In genomic region chr7:123237-123636, GRCh38 we compare ENCODE assay signal across 21 cellular contexts.
A peak's percentile ranks its signal among the peaks of the same experiment; 100 is the strongest.
DNase-seq lines count a peak whose midpoint lies in the region; ATAC-seq, FAIRE-seq and TF ChIP-seq lines count a peak whose summit lies in the region.
"Had no signal": no experiment of that assay in that cellular context is flagged by ENCODE, and none has a peak within 500 bp of the region (broad histone marks: within the 10 kb centered on the region; RNA-seq: fewer than 3 reads in every experiment).

No MANE protein-coding gene starts in this region.

- POLR2A ChIA-PET in WTC11 (lab: Charles Lee) = no interaction called here

- FAIRE-seq in urothelium cell line (lab: Jason Lieb, UNC) = peak; percentile 58
- FAIRE-seq: GM18507, HepG2 had no signal

- DNase-seq in H7 (peak; percentile 71), WTC11 (ENCODE audit: low spot score) (no peak), urothelium cell line (ENCODE audit: low spot score) (no peak), COLO668 (lab: John Stamatoyannopoulos, UW; ENCODE audit: unreplicated experiment) (no peak)
- DNase-seq in activated naive CD4-positive, alpha-beta T cell treated with anti-CD3 and anti-CD28 coated beads, Interleukin-2, amount 10 ng/mL, durations not matched to agents 7 days and 5 days = no peak
- DNase-seq: DMS153, Karpas-422, NCI-H1092, NCI-H1417 treated with DMSO at 0.1 percent for 48 hours, NCI-H1694 treated with DMSO at 0.1 percent for 48 hours, NCI-H2081 treated with DMSO at 0.1 percent for 48 hours, NCI-H2171, NCI-H226, NCI-H510A, SK-N-SH, SW 1271 had no signal

- peaks cover 59% of the 10 kb centered on the region for H3K4me1 Mint-ChIP-seq in WTC11
- no peaks in the 10 kb centered on the region for H3K4me1 Mint-ChIP-seq in activated naive CD4-positive, alpha-beta T cell treated with anti-CD3 and anti-CD28 coated beads, Interleukin-2, amount 10 ng/mL, durations not matched to agents 7 days and 5 days
- H3K4me1 Mint-ChIP-seq: B cell had no signal

- no peak overlapping the region for H3K4me3 ChIP-seq in H7 (ENCODE audit: insufficient read depth, low read depth, low read length)
- H3K4me3 ChIP-seq in iPS-20b (ENCODE audit: low read length) = no peak overlapping the region

- H3K4me3 Mint-ChIP-seq in WTC11 = no peak overlapping the region
- no peak overlapping the region for H3K4me3 Mint-ChIP-seq in activated naive CD4-positive, alpha-beta T cell treated with anti-CD3 and anti-CD28 coated beads, Interleukin-2, amount 10 ng/mL, durations not matched to agents 7 days and 5 days
- H3K4me3 Mint-ChIP-seq: B cell had no signal

- H3K4me1 ChIP-seq in iPS-20b (ENCODE audit: insufficient read depth, low read length) = peaks cover 13% of the 10 kb centered on the region; the same call in 1 of the 2 replicates

- peaks cover 11% of the 10 kb centered on the region for H3K27me3 Mint-ChIP-seq in WTC11 (ENCODE audit: low read depth)
- peaks cover 12% of the 10 kb centered on the region for H3K27me3 Mint-ChIP-seq in activated naive CD4-positive, alpha-beta T cell treated with anti-CD3 and anti-CD28 coated beads, Interleukin-2, amount 10 ng/mL, durations not matched to agents 7 days and 5 days

- H3K36me3 ChIP-seq in H7 (replicated peaks; ENCODE audit: control insufficient read depth, insufficient read depth, low read length) (no peaks in the 10 kb centered on the region), iPS-20b (ENCODE audit: insufficient read depth, low read depth, low read length) (no peaks in the 10 kb centered on the region)

- CTCF ChIA-PET in WTC11 (lab: Charles Lee) = interaction anchor here (1.1 to 2.5 kb wide), 5 partner anchors 26 to 77 kb away, joined by 3 to 10 read pairs (median 3); no protein-coding TSS in a partner anchor
- CTCF ChIA-PET in activated naive CD4-positive, alpha-beta T cell treated with anti-CD3 and anti-CD28 coated beads, Interleukin-2, amount 10 ng/mL, durations not matched to agents 7 days and 5 days (lab: Charles Lee) = no interaction called here

- no peaks in the 10 kb centered on the region for H3K9me3 ChIP-seq in iPS-20b (ENCODE audit: insufficient read depth, low read depth, low read length)
- H3K9me3 ChIP-seq: SK-N-SH had no signal

- ATAC-seq in WTC11 = peak; percentile 16; the same call in 1 of the 2 replicates
- no peak for ATAC-seq in HG03025 (IDR thresholded peaks at IDR 0.05; ENCODE audit: low FRiP score, unreplicated experiment)
- ATAC-seq: HepG2 had no signal

- H3K27ac Mint-ChIP-seq in WTC11 = no peak overlapping the region
- H3K27ac Mint-ChIP-seq in activated naive CD4-positive, alpha-beta T cell treated with anti-CD3 and anti-CD28 coated beads, Interleukin-2, amount 10 ng/mL, durations not matched to agents 7 days and 5 days = no peak overlapping the region
- H3K27ac Mint-ChIP-seq: B cell had no signal

- no peaks in the 10 kb centered on the region for H3K9me3 Mint-ChIP-seq in WTC11
- H3K9me3 Mint-ChIP-seq in activated naive CD4-positive, alpha-beta T cell treated with anti-CD3 and anti-CD28 coated beads, Interleukin-2, amount 10 ng/mL, durations not matched to agents 7 days and 5 days = no peaks in the 10 kb centered on the region

- H3K27me3 ChIP-seq in H7 (ENCODE audit: control insufficient read depth, insufficient read depth, low read length) (no peaks in the 10 kb centered on the region), iPS-20b (ENCODE audit: insufficient read depth, low read length) (no peaks in the 10 kb centered on the region)

- H3K9ac ChIP-seq in iPS-20b (ENCODE audit: low read depth, low read length) = no peak overlapping the region
- H3K9ac ChIP-seq: SK-N-SH had no signal

- H3K27ac ChIP-seq in iPS-20b (ENCODE audit: low read length) = peak overlapping the region; percentile 12

- TF ChIP-seq CTCF in WTC11 (IDR thresholded peaks at IDR 0.05) = no peak

- no peaks in the 10 kb centered on the region for H3K36me3 Mint-ChIP-seq in WTC11
- H3K36me3 Mint-ChIP-seq in activated naive CD4-positive, alpha-beta T cell treated with anti-CD3 and anti-CD28 coated beads, Interleukin-2, amount 10 ng/mL, durations not matched to agents 7 days and 5 days = no peaks in the 10 kb centered on the region

TF ChIP-seq in WTC11, 78 proteins besides CTCF, POLR2A, EP300 and RAD21 (continues in another document):
- TF ChIP-seq NFE2L1 (CRISPR knock-in tag; IDR thresholded peaks at IDR 0.05) (no peak), ATF6 (CRISPR knock-in tag; IDR thresholded peaks at IDR 0.05) (no peak), ATF1 (CRISPR knock-in tag; IDR thresholded peaks at IDR 0.05) (no peak), NFYB (CRISPR knock-in tag; conservative IDR thresholded peaks at IDR 0.05; ENCODE audit: low read depth) (no peak), E2F4 (CRISPR knock-in tag; IDR thresholded peaks at IDR 0.05; ENCODE audit: borderline replicate concordance, low read depth) (no peak), GTF2I (CRISPR knock-in tag; conservative IDR thresholded peaks at IDR 0.05) (no peak), SP1 (CRISPR knock-in tag; conservative IDR thresholded peaks at IDR 0.05) (no peak), ETV6 (CRISPR knock-in tag; IDR thresholded peaks at IDR 0.05) (no peak), TEAD4 (CRISPR knock-in tag; IDR thresholded peaks at IDR 0.05) (no peak), RELA (CRISPR knock-in tag; IDR thresholded peaks at IDR 0.05; ENCODE audit: borderline replicate concordance) (no peak), PRDM15 (CRISPR knock-in tag; IDR thresholded peaks at IDR 0.05) (no peak)
- TF ChIP-seq, protein P1, sequence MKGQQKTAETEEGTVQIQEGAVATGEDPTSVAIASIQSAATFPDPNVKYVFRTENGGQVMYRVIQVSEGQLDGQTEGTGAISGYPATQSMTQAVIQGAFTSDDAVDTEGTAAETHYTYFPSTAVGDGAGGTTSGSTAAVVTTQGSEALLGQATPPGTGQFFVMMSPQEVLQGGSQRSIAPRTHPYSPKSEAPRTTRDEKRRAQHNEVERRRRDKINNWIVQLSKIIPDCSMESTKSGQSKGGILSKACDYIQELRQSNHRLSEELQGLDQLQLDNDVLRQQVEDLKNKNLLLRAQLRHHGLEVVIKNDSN (CRISPR knock-in tag; IDR thresholded peaks at IDR 0.05) = no peak
